In genomic region chr7:4149645-4150044, GRCh38 we compare ENCODE assay signal across 30 cellular contexts.
"Had no signal": no experiment of that assay in that cellular context is flagged by ENCODE, and none has a peak within 500 bp of the region (broad histone marks: within the 10 kb centered on the region; RNA-seq: fewer than 3 reads in every experiment).

No MANE protein-coding gene starts in this region.

- H3K36me3 ChIP-seq: heart right ventricle, left lung, lower lobe of right lung, neural progenitor cell, pancreas, prostate gland, suprapubic skin, thoracic aorta, vagina had no signal

- H3K9me3 Mint-ChIP-seq: immature natural killer cell; naive thymus-derived CD8-positive, alpha-beta T cell; nephron; neural progenitor cell; stimulated activated naive CD8-positive, alpha-beta T cell treated with anti-CD3 and anti-CD28 coated beads, Interleukin-15, Interleukin-2, amounts not matched to agents 100 ng/mL and 50 ng/mL, for 24 hours; type B pancreatic cell had no signal

- H3K4me1 ChIP-seq: left lung, lower lobe of right lung, prostate gland, tibial artery had no signal

- H3K4me3 ChIP-seq: heart right ventricle, left lung, lower lobe of right lung, neural progenitor cell, pancreas, prostate gland, skin epidermis, suprapubic skin, thoracic aorta, tibial artery, vagina had no signal

- H3K9me3 ChIP-seq: heart right ventricle, left lung, lower lobe of right lung, pancreas, prostate gland, suprapubic skin, thoracic aorta, tibial artery, vagina had no signal

- FAIRE-seq: islet of Langerhans, kidney, pancreas had no signal

- H3K36me3 Mint-ChIP-seq: immature natural killer cell, type B pancreatic cell had no signal

- H3K9ac ChIP-seq: neural progenitor cell had no signal

- H3K4me3 Mint-ChIP-seq: immature natural killer cell; naive thymus-derived CD8-positive, alpha-beta T cell; nephron; neural progenitor cell; stimulated activated naive CD8-positive, alpha-beta T cell treated with anti-CD3 and anti-CD28 coated beads, Interleukin-15, Interleukin-2, amounts not matched to agents 100 ng/mL and 50 ng/mL, for 24 hours; type B pancreatic cell had no signal

- H3K4me2 ChIP-seq: neural progenitor cell had no signal

- ATAC-seq: left colon; left lung; lower lobe of right lung; naive thymus-derived CD8-positive, alpha-beta T cell; pancreas; right cardiac atrium; sciatic nerve had no signal

- DNase-seq: heart right ventricle; hippocampal formation; immature natural killer cell; left colon; lower lobe of right lung; mammary epithelial cell; mesenchymal stem cell; naive thymus-derived CD8-positive, alpha-beta T cell; retina; stimulated activated CD4-positive, alpha-beta T cell treated with anti-CD3 and anti-CD28 coated beads, Interleukin-12 subunit alpha, Interleukin-12 subunit beta, amount 100 ng/mL, for 4 hours; stimulated activated CD4-positive, alpha-beta T cell treated with anti-CD3 and anti-CD28 coated beads, Interleukin-15, amount 100 ng/mL, for 24 hours; stimulated activated CD4-positive, alpha-beta T cell treated with anti-CD3 and anti-CD28 coated beads, Interleukin-2, amount 100 ng/mL, for 24 hours; stimulated activated CD4-positive, alpha-beta T cell treated with anti-CD3 and anti-CD28 coated beads, Interleukin-4, amount 100 ng/mL, for 1 hour; stimulated activated naive CD4-positive, alpha-beta T cell; tibial artery had no signal

- H3K27ac ChIP-seq: heart right ventricle, left lung, lower lobe of right lung, neural progenitor cell, pancreas, prostate gland, skin epidermis, suprapubic skin, thoracic aorta, tibial artery, vagina had no signal

- H2AFZ ChIP-seq: neural progenitor cell had no signal

- H3K4me1 Mint-ChIP-seq: immature natural killer cell had no signal

- H3K27me3 ChIP-seq: neural progenitor cell, pancreas, suprapubic skin, tibial artery, vagina had no signal

- H3K27ac Mint-ChIP-seq: immature natural killer cell; naive thymus-derived CD8-positive, alpha-beta T cell; nephron; neural progenitor cell; stimulated activated naive CD8-positive, alpha-beta T cell treated with anti-CD3 and anti-CD28 coated beads, Interleukin-15, Interleukin-2, amounts not matched to agents 100 ng/mL and 50 ng/mL, for 24 hours; type B pancreatic cell had no signal
